In the genomic region with DNA sequence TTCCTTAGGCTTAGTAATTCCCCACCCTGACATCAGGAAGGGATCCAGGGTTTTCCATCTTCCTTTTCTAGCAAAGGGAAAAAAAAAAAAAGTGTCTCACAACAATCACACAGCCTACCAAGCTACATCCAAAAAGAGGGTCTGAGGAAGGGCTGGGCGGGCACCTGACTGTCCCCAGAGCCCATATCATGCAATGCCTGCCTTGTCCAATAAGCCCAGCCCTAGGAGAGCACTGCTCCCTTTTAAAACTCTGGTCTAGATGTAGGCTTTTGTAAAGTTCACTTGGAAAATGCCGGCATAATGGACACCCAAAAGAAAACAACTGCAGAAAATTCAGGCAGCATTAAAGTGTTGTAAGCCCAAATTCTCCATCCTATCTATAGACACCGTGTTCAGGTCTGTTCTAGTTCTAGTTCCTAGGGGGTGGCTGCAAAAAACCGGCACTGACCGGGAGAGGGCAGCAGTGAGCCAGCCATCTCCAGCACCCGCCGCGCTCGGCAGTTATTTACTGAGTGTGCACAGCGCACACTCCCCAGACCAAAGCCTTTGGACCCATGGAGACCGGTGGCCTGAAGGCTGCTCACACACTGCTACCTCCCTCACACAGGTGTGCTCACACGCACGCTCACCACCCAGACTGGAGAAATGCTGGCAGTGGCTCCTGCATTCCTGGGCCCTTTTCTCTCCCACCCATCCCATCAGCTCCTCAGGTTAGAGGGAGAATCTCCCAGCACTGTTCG, we compare ENCODE assay signal across 8 cellular contexts.
A peak's percentile ranks its signal among the peaks of the same experiment; 100 is the strongest.
DNase-seq lines count a peak whose midpoint lies in the region; ATAC-seq lines count a peak whose summit lies in the region.

No MANE protein-coding gene starts in this region.

- peak; percentile 62 for ATAC-seq in HG03097 (IDR thresholded peaks at IDR 0.05; ENCODE audit: low FRiP score, unreplicated experiment)

- DNase-seq in NK-92 treated with Interleukin-12 subunit alpha and Interleukin-12 subunit beta, amount 100 ng/mL, for 24 hours (lab: John Stamatoyannopoulos, UW): peak; percentile 56
- DNase-seq in NK-92 (lab: John Stamatoyannopoulos, UW; ENCODE audit: unreplicated experiment) (no peak), NCI-H345 treated with DMSO at 0.1 percent for 48 hours (lab: John Stamatoyannopoulos, UW; ENCODE audit: unreplicated experiment) (peak; percentile 40), left kidney (ENCODE audit: low read depth, low spot score) (peak; percentile 82)
- peak; percentile 67 for DNase-seq in activated CD4-positive, alpha-beta T cell treated with anti-CD3 and anti-CD28 coated beads for 1 hour
- DNase-seq in central memory CD4-positive, alpha-beta T cell: peak; percentile 59
- peak; percentile 79 to 86 for DNase-seq in stimulated activated CD4-positive, alpha-beta T cell treated with anti-CD3 and anti-CD28 coated beads, Interleukin-2, amount 100 ng/mL, for 48 hours
